27 cellular contexts compared by ENCODE assay signal in genomic region chr14:71416392-71416791, GRCh38.
DNase-seq lines count a peak whose midpoint lies in the region; ATAC-seq, FAIRE-seq and TF ChIP-seq lines count a peak whose summit lies in the region.
"Had no signal": no experiment of that assay in that cellular context is flagged by ENCODE, and none has a peak within 500 bp of the region (broad histone marks: within the 10 kb centered on the region; RNA-seq: fewer than 3 reads in every experiment).

No MANE protein-coding gene starts in this region.

- peak overlapping the region; percentile 41; the same call in 1 of the 2 replicates for H4K91ac ChIP-seq in IMR-90 (ENCODE audit: insufficient read depth, low read depth, low read length)

- CTCF ChIA-PET in IMR-90 (lab: Yijun Ruan, JAX): interaction anchor here (0.6 kb wide), 1 partner anchor 29 kb away, joined by 4 read pairs; no protein-coding TSS in a partner anchor

- in situ Hi-C loops in IMR-90 (cut with MboI; ENCODE audit: low sequenced_read_pairs) (no loop called here), astrocyte of the spinal cord (cut with HindIII; ENCODE audit: low sequenced_read_pairs) (no loop called here)

- H4K8ac ChIP-seq in IMR-90 (ENCODE audit: low read depth in 2 of 2, low read length in 2 of 2): peak overlapping the region in 1 of 2 experiments; percentile 27; a peak in 2 of 4 replicates

- no peak for TF ChIP-seq RAD21 in IMR-90 (IDR thresholded peaks at IDR 0.05; ENCODE audit: low read length)

- POLR2A ChIA-PET in IMR-90 (lab: Charles Lee; ENCODE audit: unreplicated experiment): no interaction called here

- peak overlapping the region; percentile 64; the same call in 1 of the 2 replicates for H3K4ac ChIP-seq in IMR-90 (ENCODE audit: low read depth, low read length)

- H3K4me3 ChIP-seq in IMR-90 (ENCODE audit: insufficient read depth, low read depth, low read length) (no peak overlapping the region), astrocyte of the spinal cord (ENCODE audit: low read depth, low read length) (no peak overlapping the region), keratinocyte (ENCODE audit: control insufficient read depth in 2 of 3, extremely low read depth in 1 of 3, insufficient read depth in 2 of 3, low read depth in 1 of 3, low read length in 3 of 3) (no peak overlapping the region)
- H3K4me3 ChIP-seq: heart right ventricle, skin epidermis, upper lobe of left lung had no signal

- no peak overlapping the region for H3K23ac ChIP-seq in IMR-90 (ENCODE audit: low read depth, low read length)

- no peak overlapping the region for H2BK15ac ChIP-seq in IMR-90 (ENCODE audit: low read depth, low read length)

- H2BK5ac ChIP-seq in IMR-90 (ENCODE audit: low read depth, low read length, poor library complexity, severe bottlenecking): peak overlapping the region; percentile 60

- H3K18ac ChIP-seq in IMR-90 (ENCODE audit: low read depth, low read length): peak overlapping the region; percentile 27; the same call in 1 of the 2 replicates

- no peak overlapping the region for H2AK9ac ChIP-seq in IMR-90 (replicated peaks; ENCODE audit: low read depth, low read length, poor library complexity)

- FAIRE-seq in keratinocyte (lab: Jason Lieb, UNC): peak; percentile 94
- FAIRE-seq: GM12892 had no signal

- peak overlapping the region; percentile 20; the same call in 1 of the 2 replicates for H2AK5ac ChIP-seq in IMR-90 (ENCODE audit: low read depth, low read length)

- no peak overlapping the region for H4K5ac ChIP-seq in IMR-90 (ENCODE audit: low read depth, low read length)

- BruUV-seq in IMR-90 (replicated peaks; lab: Mats Ljungman, UMichigan): no TSS peak

- peaks cover 18% of the 10 kb centered on the region for H3K79me2 ChIP-seq in keratinocyte (ENCODE audit: control insufficient read depth, insufficient read depth, low read length)

- H3K27ac ChIP-seq in IMR-90 (ENCODE audit: insufficient read depth, low read length) (no peak overlapping the region), keratinocyte (ENCODE audit: control insufficient read depth, insufficient read depth, low read length) (peak overlapping the region; percentile 48)
- H3K27ac ChIP-seq: heart right ventricle, skin epidermis, upper lobe of left lung had no signal

- intact Hi-C loops in IMR-90 (cut with micrococcal nuclease): no loop called here

- peaks cover 31 to 60% of the 10 kb centered on the region in 2 experiments for H3K79me1 ChIP-seq in IMR-90 (ENCODE audit: low read depth in 1 of 2, low read length in 2 of 2)

- H3K4me1 ChIP-seq in IMR-90 (ENCODE audit: control insufficient read depth, insufficient read depth, low read length) (peaks cover 11% of the 10 kb centered on the region), keratinocyte (ENCODE audit: control insufficient read depth, extremely low read depth, insufficient read depth, low read length) (peaks cover 30% of the 10 kb centered on the region)
- H3K4me1 ChIP-seq: Caco-2 had no signal

- ATAC-seq in IMR-90 (ENCODE audit: low read depth) (no peak), GM18873 (IDR thresholded peaks at IDR 0.05; ENCODE audit: low FRiP score, unreplicated experiment) (no peak)
- ATAC-seq: activated naive CD4-positive, alpha-beta T cell treated with anti-CD3 and anti-CD28 coated beads, Interleukin-2, amount 50 U/mL, for 72 hours; activated T-helper 17 cell treated with anti-CD3 and anti-CD28 coated beads, Interleukin-2, amount 50 U/mL, for 72 hours; heart right ventricle; left lobe of liver; naive thymus-derived CD4-positive, alpha-beta T cell had no signal

- H3K4me2 ChIP-seq in IMR-90 (ENCODE audit: low read depth, low read length): no peak overlapping the region
- peak overlapping the region; percentile 25 for H3K4me2 ChIP-seq in keratinocyte (ENCODE audit: control insufficient read depth, extremely low read depth, insufficient read depth, low read depth, low read length)

- DNase-seq in EH (ENCODE audit: low read depth) (peak; percentile 29), IMR-90 (peak; percentile 34), astrocyte of the spinal cord (ENCODE audit: low read depth, low spot score) (peak; percentile 49), keratinocyte (ENCODE audit: low read depth, low spot score) (peak; percentile 23), SHP77 (lab: John Stamatoyannopoulos, UW) (no peak), NCI-H2171 treated with DMSO at 0.1 percent for 48 hours (lab: John Stamatoyannopoulos, UW) (no peak), mesenteric fat pad (ENCODE audit: low spot score) (no peak)
- DNase-seq: ACHN; activated B cell treated with CpG ODN at 0.5 μM for 24 hours; activated CD4-positive, alpha-beta T cell treated with anti-CD3 and anti-CD28 coated beads, Interleukin-2, amount 50 U/mL, for 4 hours; activated CD8-positive, alpha-beta memory T cell treated with anti-CD3 and anti-CD28 coated beads, Interleukin-2, amount 50 U/mL, for 48 hours; aorta; Caco-2; DMS79 treated with DMSO at 0.1 percent for 48 hours; heart right ventricle; naive thymus-derived CD4-positive, alpha-beta T cell; NCI-H146; occipital lobe; stimulated activated CD4-positive, alpha-beta T cell treated with anti-CD3 and anti-CD28 coated beads, Interleukin-1b, Interleukin-23, amount 100 ng/mL, for 48 hours; T-helper 9 cell; upper lobe of left lung had no signal

- H2AFZ ChIP-seq in IMR-90 (replicated peaks; ENCODE audit: low read length, poor library complexity) (no peak overlapping the region), keratinocyte (ENCODE audit: control insufficient read depth, low read length) (no peak overlapping the region)

- dilution Hi-C loops in IMR-90 (cut with HindIII; ENCODE audit: low sequenced_read_pairs, unreplicated experiment): no loop called here
- dilution Hi-C loops in keratinocyte (cut with MboI; ENCODE audit: extremely low pct_ligation_motif_present, low sequenced_read_pairs): no loop called here

- H4K20me1 ChIP-seq in IMR-90 (ENCODE audit: insufficient read depth, low read length): no peaks in the 10 kb centered on the region; the same call in 1 of the 2 replicates
- H4K20me1 ChIP-seq in keratinocyte (ENCODE audit: control insufficient read depth, extremely low read depth, insufficient read depth, low read length): no peaks in the 10 kb centered on the region

- no peak overlapping the region for H3K14ac ChIP-seq in IMR-90 (replicated peaks; ENCODE audit: low read depth, low read length)

- 0 out of 2 replicates have a peak overlapping the region, but pooled peaks have one; percentile 66 for H2BK20ac ChIP-seq in IMR-90 (ENCODE audit: low read depth, low read length)

- WGBS in IMR-90 (ENCODE audit: extremely low coverage in 2 of 2, insufficient read length in 1 of 2), 2 experiments: no CpG with 5 or more reads among the region's 3 CpGs

- no peak overlapping the region for H3K9ac ChIP-seq in IMR-90 (ENCODE audit: low read depth, low read length)
- H3K9ac ChIP-seq in keratinocyte (ENCODE audit: control insufficient read depth, extremely low read depth, insufficient read depth, low read length): no peak overlapping the region

- H3K36me3 ChIP-seq in IMR-90 (ENCODE audit: control insufficient read depth, insufficient read depth, low read length): no peaks in the 10 kb centered on the region; the same call in 1 of the 2 replicates
- peaks cover 0 to 3% of the 10 kb centered on the region in 2 experiments for H3K36me3 ChIP-seq in keratinocyte (ENCODE audit: control insufficient read depth in 2 of 2, extremely low read depth in 1 of 2, insufficient read depth in 2 of 2, low read length in 2 of 2)
- H3K36me3 ChIP-seq: heart right ventricle, upper lobe of left lung had no signal

- H2BK120ac ChIP-seq in IMR-90 (ENCODE audit: low read depth, low read length): no peak overlapping the region; the same call in 1 of the 2 replicates

- TF ChIP-seq CTCF in IMR-90 (conservative IDR thresholded peaks at IDR 0.05; ENCODE audit: low read depth, low read length) (no peak), astrocyte of the spinal cord (IDR thresholded peaks at IDR 0.05; ENCODE audit: low read depth, low read length) (no peak), keratinocyte (optimal IDR thresholded peaks at IDR 0.05 in 1 of 3, IDR thresholded peaks at IDR 0.05 in 1 of 3, conservative IDR thresholded peaks at IDR 0.05 in 1 of 3; ENCODE audit: extremely low read depth in 1 of 3, insufficient read depth in 2 of 3, low read length in 3 of 3) (no peak)

- H3K27me3 ChIP-seq in IMR-90 (ENCODE audit: control insufficient read depth, insufficient read depth, low read length) (no peaks in the 10 kb centered on the region), keratinocyte (ENCODE audit: control insufficient read depth, extremely low read depth, insufficient read depth, low read length) (no peaks in the 10 kb centered on the region)
- H3K27me3 ChIP-seq: heart right ventricle, upper lobe of left lung had no signal

- H3K56ac ChIP-seq in IMR-90 (ENCODE audit: extremely low read depth, insufficient read depth, low read length): no peak overlapping the region

- H3K9me3 ChIP-seq in IMR-90 (ENCODE audit: control insufficient read depth, insufficient read depth, low read length): no peaks in the 10 kb centered on the region
- H3K9me3 ChIP-seq in keratinocyte (ENCODE audit: control insufficient read depth, low read depth, low read length): no peaks in the 10 kb centered on the region
- H3K9me3 ChIP-seq: Caco-2, heart right ventricle, upper lobe of left lung had no signal

- H3K9me1 ChIP-seq in IMR-90 (ENCODE audit: insufficient read depth, low read length) (peaks cover 5% of the 10 kb centered on the region), keratinocyte (ENCODE audit: control insufficient read depth, extremely low read depth, insufficient read depth, low read length) (no peaks in the 10 kb centered on the region)

- no peak for TF ChIP-seq POLR2A in IMR-90 (IDR thresholded peaks at IDR 0.05; ENCODE audit: low read depth, low read length)

TF ChIP-seq in IMR-90, 13 proteins besides CTCF, POLR2A, EP300 and RAD21:
- TF ChIP-seq RCOR1 (IDR thresholded peaks at IDR 0.05; ENCODE audit: insufficient replicate concordance, low read length): no peak
- TF ChIP-seq NFE2L2 (IDR thresholded peaks at IDR 0.05; ENCODE audit: low read depth, low read length): peak; percentile 50; the same call in 1 of the 2 replicates

Comparison
In these comparisons a context has a peak if more than half of its experiments do, and no peak if none do; other contexts are left out.
1. DNase-seq: peak in EH (single experiment), IMR-90 (single experiment), astrocyte of the spinal cord (single experiment) and keratinocyte (single experiment); none in SHP77 (0 of 2), NCI-H2171 treated with DMSO at 0.1 percent for 48 hours (single experiment) and mesenteric fat pad (single experiment).